11 cellular contexts compared by ENCODE assay signal in genomic region chr20:6362245-6362644, GRCh38.
"Had no signal": no experiment of that assay in that cellular context is flagged by ENCODE, and none has a peak within 500 bp of the region (broad histone marks: within the 10 kb centered on the region; RNA-seq: fewer than 3 reads in every experiment).

No MANE protein-coding gene starts in this region.

- H3K4me3 Mint-ChIP-seq: GM23338, H9, HFFc6 had no signal

- H3K27ac Mint-ChIP-seq: GM23338, H9, HFFc6 had no signal

- H3K9me3 Mint-ChIP-seq: GM23338, H9 had no signal

- H3K4me1 ChIP-seq: HAP-1 had no signal

- DNase-seq: GM23248, GOT3, H7, H9, HCEC 1CT, HFFc6 had no signal

- H3K9me3 ChIP-seq: HAP-1 had no signal

- H3K4me3 ChIP-seq: GM23248, GM23338, HAP-1 had no signal

- ATAC-seq: GM23338, HCT116 had no signal

- H3K27ac ChIP-seq: GM23248 had no signal

- H3K36me3 ChIP-seq: HAP-1 had no signal

- H2AFZ ChIP-seq: GM23248, GM23338 had no signal

- H3K9ac ChIP-seq: GM23248 had no signal

- H3K4me2 ChIP-seq: GM23338 had no signal

- FAIRE-seq: H1, H54 had no signal
